10 cellular contexts compared by ENCODE assay signal in genomic region chr9:92098638-92099037, GRCh38. TPM values are rescaled to one million over a fixed set of nuclear protein-coding genes. Genes with fewer than 3 reads are reported as not detected.
DNase-seq lines count a peak whose midpoint lies in the region; ATAC-seq and TF ChIP-seq lines count a peak whose summit lies in the region.
"Had no signal": no experiment of that assay in that cellular context is flagged by ENCODE, and none has a peak within 500 bp of the region (broad histone marks: within the 10 kb centered on the region; RNA-seq: fewer than 3 reads in every experiment).

No MANE protein-coding gene starts in this region.

- H3K4me3 Mint-ChIP-seq in CD4-positive, alpha-beta memory T cell, result peak overlapping the region in 6 of 8 donors; percentile 22 to 81 (median 71)
- H3K4me3 Mint-ChIP-seq in IgD-negative memory B cell, result peak overlapping the region in 3 of 4 donors; percentile 31 to 90 (median 82)
- H3K4me3 Mint-ChIP-seq in glutamatergic neuron (ENCODE audit: unreplicated experiment), result peak overlapping the region; percentile 2
- H3K4me3 Mint-ChIP-seq: HFFc6 had no signal

- no peak for DNase-seq in CD4-positive, alpha-beta memory T cell
- DNase-seq in glutamatergic neuron (no peak), Peyer's patch (no peak), SKM-1 treated with dmso at 0.1 percent for 144 hours (lab: John Stamatoyannopoulos, UW; ENCODE audit: unreplicated experiment) (no peak), colonic mucosa (no peak)
- DNase-seq in activated CD8-positive, alpha-beta memory T cell treated with anti-CD3 and anti-CD28 coated beads, Interleukin-2, amount 50 U/mL, for 48 hours, result no peak
- DNase-seq: HFFc6, NCI-H774 had no signal

- H3K9me3 ChIP-seq in CD4-positive, alpha-beta memory T cell (ENCODE audit: control insufficient read depth in 1 of 2, low read length in 2 of 2), result no peaks in the 10 kb centered on the region
- H3K9me3 ChIP-seq in Peyer's patch, result no peaks in the 10 kb centered on the region
- no peaks in the 10 kb centered on the region for H3K9me3 ChIP-seq in colonic mucosa

- H3K4me1 ChIP-seq in CD4-positive, alpha-beta memory T cell (ENCODE audit: insufficient read depth, low read length), result peaks cover 20% of the 10 kb centered on the region
- no peaks in the 10 kb centered on the region for H3K4me1 ChIP-seq in Peyer's patch
- no peaks in the 10 kb centered on the region for H3K4me1 ChIP-seq in colonic mucosa

- peaks cover 45 to 57% of the 10 kb centered on the region in 2 donors for H3K36me3 Mint-ChIP-seq in CD4-positive, alpha-beta memory T cell
- H3K36me3 Mint-ChIP-seq in IgD-negative memory B cell, result peaks cover 8% of the 10 kb centered on the region
- no peaks in the 10 kb centered on the region for H3K36me3 Mint-ChIP-seq in glutamatergic neuron (ENCODE audit: unreplicated experiment)

- intact Hi-C loops in CD4-positive, alpha-beta memory T cell (cut with micrococcal nuclease), result no loop called here
- intact Hi-C loops in colonic mucosa (cut with DNase I), result no loop called here

- H3K27ac Mint-ChIP-seq in CD4-positive, alpha-beta memory T cell, result peak overlapping the region in 2 of 7 donors; percentile 48 to 81
- peak overlapping the region in 1 of 3 donors; percentile 48 for H3K27ac Mint-ChIP-seq in IgD-negative memory B cell
- H3K27ac Mint-ChIP-seq in glutamatergic neuron (ENCODE audit: unreplicated experiment), result no peak overlapping the region

- TF ChIP-seq POLR2A in Peyer's patch (IDR thresholded peaks at IDR 0.05), result no peak

- H3K9ac ChIP-seq in colonic mucosa (ENCODE audit: low read depth in 2 of 2, low read length in 2 of 2), result no peak overlapping the region

- TF ChIP-seq CTCF in glutamatergic neuron (IDR thresholded peaks at IDR 0.05; ENCODE audit: partially characterized antibody, unreplicated experiment), result no peak
- no peak for TF ChIP-seq CTCF in Peyer's patch (IDR thresholded peaks at IDR 0.05)
- no peak for TF ChIP-seq CTCF in colonic mucosa (IDR thresholded peaks at IDR 0.05)

- H3K36me3 ChIP-seq in CD4-positive, alpha-beta memory T cell (ENCODE audit: insufficient read depth, low read length), result no peaks in the 10 kb centered on the region
- H3K36me3 ChIP-seq in Peyer's patch (peaks cover 0 to 11% (median 0%) of the 10 kb centered on the region in 3 donors), colonic mucosa (no peaks in the 10 kb centered on the region)

- peaks cover 0 to 4% (median 0%) of the 10 kb centered on the region in 8 donors for H3K9me3 Mint-ChIP-seq in CD4-positive, alpha-beta memory T cell
- H3K9me3 Mint-ChIP-seq in IgD-negative memory B cell, result peaks cover 0 to 5% (median 0%) of the 10 kb centered on the region in 3 donors
- peaks cover 3% of the 10 kb centered on the region for H3K9me3 Mint-ChIP-seq in glutamatergic neuron (ENCODE audit: unreplicated experiment)
- H3K9me3 Mint-ChIP-seq: HFFc6 had no signal

- peak; percentile 78 for ATAC-seq in GM19463 (IDR thresholded peaks at IDR 0.05; ENCODE audit: unreplicated experiment)

- no peaks in the 10 kb centered on the region for H3K27me3 Mint-ChIP-seq in CD4-positive, alpha-beta memory T cell
- no peaks in the 10 kb centered on the region for H3K27me3 Mint-ChIP-seq in IgD-negative memory B cell
- no peaks in the 10 kb centered on the region for H3K27me3 Mint-ChIP-seq in glutamatergic neuron (ENCODE audit: unreplicated experiment)

- no peaks in the 10 kb centered on the region for H3K27me3 ChIP-seq in CD4-positive, alpha-beta memory T cell (ENCODE audit: insufficient read depth, low read length)
- H3K27me3 ChIP-seq in Peyer's patch (no peaks in the 10 kb centered on the region), colonic mucosa (no peaks in the 10 kb centered on the region)

- POLR2A ChIA-PET in CD4-positive, alpha-beta memory T cell (lab: Charles Lee; ENCODE audit: partially characterized antibody), result no interaction called here

- peaks cover 32 to 61% (median 41%) of the 10 kb centered on the region in 4 donors for H3K4me1 Mint-ChIP-seq in CD4-positive, alpha-beta memory T cell
- H3K4me1 Mint-ChIP-seq in IgD-negative memory B cell (peaks cover 7 to 22% (median 9%) of the 10 kb centered on the region in 3 donors), glutamatergic neuron (ENCODE audit: low read depth, unreplicated experiment) (peaks cover 2% of the 10 kb centered on the region)

- CTCF ChIA-PET in CD4-positive, alpha-beta memory T cell (lab: Charles Lee; ENCODE audit: partially characterized antibody), result no interaction called here

- no peak overlapping the region for H3K27ac ChIP-seq in CD4-positive, alpha-beta memory T cell (ENCODE audit: low read depth, low read length)
- H3K27ac ChIP-seq in Peyer's patch (peak overlapping the region in 2 of 4 donors; percentile 40 to 46), colonic mucosa (no peak overlapping the region)

- H3K4me3 ChIP-seq in CD4-positive, alpha-beta memory T cell (ENCODE audit: low read length in 2 of 2), result no peak overlapping the region
- H3K4me3 ChIP-seq in Peyer's patch, result no peak overlapping the region
- no peak overlapping the region for H3K4me3 ChIP-seq in colonic mucosa

RNA-seq across cellular contexts. Expression of gene SPTLC1, which starts 16.6 kb away (rescaled TPM):
- total RNA-seq in CD4-positive, alpha-beta memory T cell, result 10 to 100 TPM; 56.8 to 57.9 TPM
- 10 to 100 TPM; 45.6 to 56.8 TPM for polyA plus RNA-seq in CD4-positive, alpha-beta memory T cell
- polyA plus RNA-seq in IgD-negative memory B cell, result 26.7 TPM
- total RNA-seq in glutamatergic neuron (ENCODE audit: unreplicated experiment), result 45.9 TPM
- total RNA-seq in Peyer's patch, result 10 to 100 TPM; 53.6 to 94.6 (median 68.1) TPM
- 10 to 100 TPM; 77.2 to 83.8 TPM for total RNA-seq in colonic mucosa

Comparison
In these comparisons a context has a peak if more than half of its experiments do, and no peak if none do; other contexts are left out.
1. H3K4me3 Mint-ChIP-seq: peak in every context shown above with its lines; median percentile 82 in IgD-negative memory B cell; 71 in CD4-positive, alpha-beta memory T cell; 2 in glutamatergic neuron.